Comparison of ENCODE assay signal across 8 cellular contexts in the genomic region with DNA sequence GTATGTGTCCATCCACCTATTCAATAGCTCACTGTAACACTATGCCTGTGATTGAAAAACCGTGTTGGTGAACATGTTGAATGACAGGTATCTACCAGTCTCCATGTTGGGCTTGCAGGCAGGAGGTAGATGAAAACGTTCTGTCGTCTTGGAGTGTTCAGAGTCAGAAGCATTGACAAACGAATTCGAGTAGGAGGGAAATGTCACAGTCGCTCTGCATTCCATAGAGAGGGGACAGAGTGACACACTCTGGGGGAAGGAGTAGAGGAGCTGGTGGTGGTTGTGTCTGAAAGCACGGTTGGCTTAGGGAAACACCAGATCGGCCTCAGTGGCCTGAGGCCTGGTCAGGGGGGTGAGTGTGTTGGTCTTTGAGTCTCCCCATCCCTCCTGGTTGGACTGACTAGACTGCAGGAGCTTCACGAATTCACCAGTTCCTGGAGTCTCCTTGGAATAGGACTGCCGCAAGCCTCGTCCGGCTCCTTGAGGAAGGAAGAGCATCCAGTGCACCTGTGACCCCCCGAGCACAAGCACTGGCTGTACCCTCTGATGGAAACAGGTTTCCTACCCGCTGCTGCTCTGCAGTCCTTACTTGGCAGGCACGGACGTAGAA.
"Had no signal": no experiment of that assay in that cellular context is flagged by ENCODE, and none has a peak within 500 bp of the region (broad histone marks: within the 10 kb centered on the region; RNA-seq: fewer than 3 reads in every experiment).

No MANE protein-coding gene starts in this region.

- H3K4me3 ChIP-seq: GM12878 had no signal

- DNase-seq: GDM1, GF-D8 had no signal

- FAIRE-seq: G401.6, GM12878, GM12891, GM12892, GM18507, GM19239 had no signal
